In the genomic region with DNA sequence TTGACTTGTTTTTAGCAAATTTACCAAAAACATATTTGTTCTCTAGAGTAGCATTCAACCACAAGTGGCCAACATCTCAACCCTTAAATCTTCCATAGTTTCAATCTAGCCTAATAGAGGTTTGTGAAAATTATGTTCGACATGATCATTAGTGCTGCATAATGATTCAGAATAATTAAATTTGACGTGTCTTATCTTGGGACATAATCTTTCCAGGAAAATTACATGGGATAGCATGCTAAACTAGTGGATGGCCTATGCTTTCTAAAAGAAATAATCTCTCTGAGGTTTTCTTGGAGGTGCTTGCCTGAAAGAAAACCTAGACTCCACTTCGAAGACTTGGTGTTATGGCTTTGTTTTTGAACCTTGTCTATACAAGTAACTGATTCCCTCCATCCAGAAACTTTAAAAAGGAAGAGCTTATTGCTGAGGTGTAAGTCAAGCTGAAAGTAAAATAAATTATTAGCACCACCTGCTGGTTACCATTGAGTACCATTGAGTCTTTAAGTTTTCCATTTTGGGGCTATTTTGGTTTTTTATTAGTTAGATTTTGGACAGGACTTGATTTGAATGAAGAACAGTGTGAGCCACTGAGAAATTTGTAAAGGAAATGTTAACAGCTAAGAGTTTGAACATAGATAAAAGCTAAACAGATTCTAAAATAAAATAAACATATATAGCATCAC, we compare ENCODE assay signal across 1 cellular context.
TF ChIP-seq lines count a peak whose summit lies in the region.

No MANE protein-coding gene starts in this region.

TF ChIP-seq in GM23338, 12 proteins besides CTCF, POLR2A, EP300 and RAD21:
- TF ChIP-seq, protein P1, sequence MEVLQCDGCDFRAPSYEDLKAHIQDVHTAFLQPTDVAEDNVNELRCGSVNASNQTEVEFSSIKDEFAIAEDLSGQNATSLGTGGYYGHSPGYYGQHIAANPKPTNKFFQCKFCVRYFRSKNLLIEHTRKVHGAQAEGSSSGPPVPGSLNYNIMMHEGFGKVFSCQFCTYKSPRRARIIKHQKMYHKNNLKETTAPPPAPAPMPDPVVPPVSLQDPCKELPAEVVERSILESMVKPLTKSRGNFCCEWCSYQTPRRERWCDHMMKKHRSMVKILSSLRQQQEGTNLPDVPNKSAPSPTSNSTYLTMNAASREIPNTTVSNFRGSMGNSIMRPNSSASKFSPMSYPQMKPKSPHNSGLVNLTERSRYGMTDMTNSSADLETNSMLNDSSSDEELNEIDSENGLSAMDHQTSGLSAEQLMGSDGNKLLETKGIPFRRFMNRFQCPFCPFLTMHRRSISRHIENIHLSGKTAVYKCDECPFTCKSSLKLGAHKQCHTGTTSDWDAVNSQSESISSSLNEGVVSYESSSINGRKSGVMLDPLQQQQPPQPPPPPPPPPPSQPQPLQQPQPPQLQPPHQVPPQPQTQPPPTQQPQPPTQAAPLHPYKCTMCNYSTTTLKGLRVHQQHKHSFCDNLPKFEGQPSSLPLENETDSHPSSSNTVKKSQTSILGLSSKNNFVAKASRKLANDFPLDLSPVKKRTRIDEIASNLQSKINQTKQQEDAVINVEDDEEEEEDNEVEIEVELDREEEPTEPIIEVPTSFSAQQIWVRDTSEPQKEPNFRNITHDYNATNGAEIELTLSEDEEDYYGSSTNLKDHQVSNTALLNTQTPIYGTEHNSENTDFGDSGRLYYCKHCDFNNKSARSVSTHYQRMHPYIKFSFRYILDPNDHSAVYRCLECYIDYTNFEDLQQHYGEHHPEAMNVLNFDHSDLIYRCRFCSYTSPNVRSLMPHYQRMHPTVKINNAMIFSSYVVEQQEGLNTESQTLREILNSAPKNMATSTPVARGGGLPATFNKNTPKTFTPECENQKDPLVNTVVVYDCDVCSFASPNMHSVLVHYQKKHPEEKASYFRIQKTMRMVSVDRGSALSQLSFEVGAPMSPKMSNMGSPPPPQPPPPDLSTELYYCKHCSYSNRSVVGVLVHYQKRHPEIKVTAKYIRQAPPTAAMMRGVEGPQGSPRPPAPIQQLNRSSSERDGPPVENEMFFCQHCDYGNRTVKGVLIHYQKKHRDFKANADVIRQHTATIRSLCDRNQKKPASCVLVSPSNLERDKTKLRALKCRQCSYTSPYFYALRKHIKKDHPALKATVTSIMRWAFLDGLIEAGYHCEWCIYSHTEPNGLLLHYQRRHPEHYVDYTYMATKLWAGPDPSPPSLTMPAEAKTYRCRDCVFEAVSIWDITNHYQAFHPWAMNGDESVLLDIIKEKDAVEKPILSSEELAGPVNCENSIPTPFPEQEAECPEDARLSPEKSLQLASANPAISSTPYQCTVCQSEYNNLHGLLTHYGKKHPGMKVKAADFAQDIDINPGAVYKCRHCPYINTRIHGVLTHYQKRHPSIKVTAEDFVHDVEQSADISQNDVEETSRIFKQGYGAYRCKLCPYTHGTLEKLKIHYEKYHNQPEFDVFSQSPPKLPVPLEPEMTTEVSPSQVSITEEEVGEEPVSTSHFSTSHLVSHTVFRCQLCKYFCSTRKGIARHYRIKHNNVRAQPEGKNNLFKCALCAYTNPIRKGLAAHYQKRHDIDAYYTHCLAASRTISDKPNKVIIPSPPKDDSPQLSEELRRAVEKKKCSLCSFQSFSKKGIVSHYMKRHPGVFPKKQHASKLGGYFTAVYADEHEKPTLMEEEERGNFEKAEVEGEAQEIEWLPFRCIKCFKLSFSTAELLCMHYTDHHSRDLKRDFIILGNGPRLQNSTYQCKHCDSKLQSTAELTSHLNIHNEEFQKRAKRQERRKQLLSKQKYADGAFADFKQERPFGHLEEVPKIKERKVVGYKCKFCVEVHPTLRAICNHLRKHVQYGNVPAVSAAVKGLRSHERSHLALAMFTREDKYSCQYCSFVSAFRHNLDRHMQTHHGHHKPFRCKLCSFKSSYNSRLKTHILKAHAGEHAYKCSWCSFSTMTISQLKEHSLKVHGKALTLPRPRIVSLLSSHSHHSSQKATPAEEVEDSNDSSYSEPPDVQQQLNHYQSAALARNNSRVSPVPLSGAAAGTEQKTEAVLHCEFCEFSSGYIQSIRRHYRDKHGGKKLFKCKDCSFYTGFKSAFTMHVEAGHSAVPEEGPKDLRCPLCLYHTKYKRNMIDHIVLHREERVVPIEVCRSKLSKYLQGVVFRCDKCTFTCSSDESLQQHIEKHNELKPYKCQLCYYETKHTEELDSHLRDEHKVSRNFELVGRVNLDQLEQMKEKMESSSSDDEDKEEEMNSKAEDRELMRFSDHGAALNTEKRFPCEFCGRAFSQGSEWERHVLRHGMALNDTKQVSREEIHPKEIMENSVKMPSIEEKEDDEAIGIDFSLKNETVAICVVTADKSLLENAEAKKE (CRISPR knock-in tag; IDR thresholded peaks at IDR 0.05): no peak
- no peak for TF ChIP-seq ZNF331 (CRISPR knock-in tag; IDR thresholded peaks at IDR 0.05; ENCODE audit: low read depth)
- TF ChIP-seq STAT1 (IDR thresholded peaks at IDR 0.05; ENCODE audit: unreplicated experiment): no peak
- TF ChIP-seq EZH2phosphoT487 (IDR thresholded peaks at IDR 0.05; ENCODE audit: unreplicated experiment): no peak
- TF ChIP-seq JUNB (IDR thresholded peaks at IDR 0.05; ENCODE audit: unreplicated experiment): no peak
- TF ChIP-seq, protein P2, sequence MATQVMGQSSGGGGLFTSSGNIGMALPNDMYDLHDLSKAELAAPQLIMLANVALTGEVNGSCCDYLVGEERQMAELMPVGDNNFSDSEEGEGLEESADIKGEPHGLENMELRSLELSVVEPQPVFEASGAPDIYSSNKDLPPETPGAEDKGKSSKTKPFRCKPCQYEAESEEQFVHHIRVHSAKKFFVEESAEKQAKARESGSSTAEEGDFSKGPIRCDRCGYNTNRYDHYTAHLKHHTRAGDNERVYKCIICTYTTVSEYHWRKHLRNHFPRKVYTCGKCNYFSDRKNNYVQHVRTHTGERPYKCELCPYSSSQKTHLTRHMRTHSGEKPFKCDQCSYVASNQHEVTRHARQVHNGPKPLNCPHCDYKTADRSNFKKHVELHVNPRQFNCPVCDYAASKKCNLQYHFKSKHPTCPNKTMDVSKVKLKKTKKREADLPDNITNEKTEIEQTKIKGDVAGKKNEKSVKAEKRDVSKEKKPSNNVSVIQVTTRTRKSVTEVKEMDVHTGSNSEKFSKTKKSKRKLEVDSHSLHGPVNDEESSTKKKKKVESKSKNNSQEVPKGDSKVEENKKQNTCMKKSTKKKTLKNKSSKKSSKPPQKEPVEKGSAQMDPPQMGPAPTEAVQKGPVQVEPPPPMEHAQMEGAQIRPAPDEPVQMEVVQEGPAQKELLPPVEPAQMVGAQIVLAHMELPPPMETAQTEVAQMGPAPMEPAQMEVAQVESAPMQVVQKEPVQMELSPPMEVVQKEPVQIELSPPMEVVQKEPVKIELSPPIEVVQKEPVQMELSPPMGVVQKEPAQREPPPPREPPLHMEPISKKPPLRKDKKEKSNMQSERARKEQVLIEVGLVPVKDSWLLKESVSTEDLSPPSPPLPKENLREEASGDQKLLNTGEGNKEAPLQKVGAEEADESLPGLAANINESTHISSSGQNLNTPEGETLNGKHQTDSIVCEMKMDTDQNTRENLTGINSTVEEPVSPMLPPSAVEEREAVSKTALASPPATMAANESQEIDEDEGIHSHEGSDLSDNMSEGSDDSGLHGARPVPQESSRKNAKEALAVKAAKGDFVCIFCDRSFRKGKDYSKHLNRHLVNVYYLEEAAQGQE (IDR thresholded peaks at IDR 0.05; ENCODE audit: unreplicated experiment): no peak
- TF ChIP-seq ZNF114 (CRISPR knock-in tag; IDR thresholded peaks at IDR 0.05): no peak
- TF ChIP-seq EZH2 (IDR thresholded peaks at IDR 0.05; ENCODE audit: low read depth, unreplicated experiment): no peak
- no peak for TF ChIP-seq POLR2AphosphoS5 (IDR thresholded peaks at IDR 0.05; ENCODE audit: low read depth)
- no peak for TF ChIP-seq CREB1 (CRISPR knock-in tag; IDR thresholded peaks at IDR 0.05; ENCODE audit: low read depth)
- TF ChIP-seq, protein P3, sequence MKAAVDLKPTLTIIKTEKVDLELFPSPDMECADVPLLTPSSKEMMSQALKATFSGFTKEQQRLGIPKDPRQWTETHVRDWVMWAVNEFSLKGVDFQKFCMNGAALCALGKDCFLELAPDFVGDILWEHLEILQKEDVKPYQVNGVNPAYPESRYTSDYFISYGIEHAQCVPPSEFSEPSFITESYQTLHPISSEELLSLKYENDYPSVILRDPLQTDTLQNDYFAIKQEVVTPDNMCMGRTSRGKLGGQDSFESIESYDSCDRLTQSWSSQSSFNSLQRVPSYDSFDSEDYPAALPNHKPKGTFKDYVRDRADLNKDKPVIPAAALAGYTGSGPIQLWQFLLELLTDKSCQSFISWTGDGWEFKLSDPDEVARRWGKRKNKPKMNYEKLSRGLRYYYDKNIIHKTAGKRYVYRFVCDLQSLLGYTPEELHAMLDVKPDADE (IDR thresholded peaks at IDR 0.05): no peak
- TF ChIP-seq NANOG (IDR thresholded peaks at IDR 0.05; ENCODE audit: borderline replicate concordance): no peak
